8 cellular contexts compared by ENCODE assay signal in the genomic region with DNA sequence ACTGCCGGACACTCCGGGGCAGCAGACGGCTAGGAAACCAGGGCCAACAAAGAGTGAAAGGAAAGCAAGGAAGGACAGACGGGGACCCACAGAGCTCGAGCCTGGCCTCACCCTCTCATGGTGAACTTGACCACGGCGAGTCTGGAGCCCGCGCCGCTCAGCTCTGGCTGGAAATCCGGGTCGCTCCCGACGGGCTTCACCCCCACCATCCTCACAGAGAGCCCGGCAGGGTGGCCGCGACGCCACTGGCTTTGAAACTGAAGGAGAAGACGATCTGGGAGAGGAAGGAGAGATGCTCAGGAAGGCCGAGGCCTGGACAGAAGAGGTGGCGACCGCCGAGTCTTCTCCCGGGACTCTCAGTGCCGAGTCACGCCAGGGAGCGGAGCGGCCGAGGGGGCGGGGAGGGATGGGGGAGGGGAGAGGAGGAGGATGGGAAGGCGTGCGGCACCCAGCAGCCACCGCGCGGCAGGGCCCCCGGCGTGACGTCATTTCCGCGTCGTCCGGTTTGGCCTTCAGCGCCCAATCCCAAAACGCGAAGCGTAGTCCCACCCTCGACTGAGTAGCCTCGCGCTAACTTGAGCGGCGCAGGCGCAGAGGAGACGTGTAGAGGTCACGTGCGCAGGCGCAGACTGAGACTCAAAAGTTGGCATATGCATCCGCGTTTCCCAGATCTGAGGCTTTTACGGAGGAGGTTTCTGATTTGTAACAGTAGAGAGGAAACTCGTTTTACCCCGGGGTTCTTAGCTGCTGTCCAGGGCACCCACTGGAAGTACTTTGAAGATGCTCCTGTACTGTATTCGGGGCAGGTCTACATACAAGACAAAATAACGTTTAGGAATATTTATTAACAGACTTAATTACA. TPM values are rescaled to one million over a fixed set of nuclear protein-coding genes. Genes with fewer than 3 reads are reported as not detected.
A peak's percentile ranks its signal among the peaks of the same experiment; 100 is the strongest.
DNase-seq lines count a peak whose midpoint lies in the region; ATAC-seq, FAIRE-seq and TF ChIP-seq lines count a peak whose summit lies in the region.

A gene (minus strand): TSS at position 361 of the 862 bp plus-strand sequence. CDS start 152 bp downstream, at position 209.

- no peaks in the 10 kb centered on the region for H3K9me3 ChIP-seq in aorta (ENCODE audit: control insufficient read depth, low read length)

- H3K27me3 ChIP-seq in rectal smooth muscle tissue (ENCODE audit: control insufficient read depth, insufficient read depth, low read length) (no peaks in the 10 kb centered on the region), aorta (ENCODE audit: control insufficient read depth in 1 of 2, insufficient read depth in 2 of 2, low read length in 1 of 2) (no peaks in the 10 kb centered on the region)

- peak within 1 kb of the TSS; percentile 65 for H3K4me3 ChIP-seq in astrocyte of the cerebellum (ENCODE audit: low read depth, low read length)
- peak within 1 kb of the TSS; percentile 88 for H3K4me3 ChIP-seq in rectal smooth muscle tissue (ENCODE audit: low read length)
- H3K4me3 ChIP-seq in aorta (ENCODE audit: low read length in 2 of 2), result peak within 1 kb of the TSS; percentile 93 to 98

- H3K27ac ChIP-seq in rectal smooth muscle tissue (ENCODE audit: low read depth, low read length), result peak within 1 kb of the TSS; percentile 90
- H3K27ac ChIP-seq in aorta (ENCODE audit: low read depth in 1 of 2, low read length in 2 of 2), result peak within 1 kb of the TSS; percentile 80 to 90

- DNase-seq in GM18507 (ENCODE audit: extremely low spot score, insufficient read length, low read depth), result peak; percentile 91
- peak; percentile 82 for DNase-seq in NCI-H2029 treated with DMSO at 0.1 percent for 48 hours (lab: John Stamatoyannopoulos, UW)
- peak; percentile 99 for DNase-seq in T-helper 9 cell
- peak; percentile 97 for DNase-seq in astrocyte of the cerebellum (ENCODE audit: low read depth)
- DNase-seq in hepatic stellate cell (ENCODE audit: low spot score), result peak; percentile 93
- DNase-seq in aorta, result peak; percentile 100

- ATAC-seq in HG02981 (IDR thresholded peaks at IDR 0.05; ENCODE audit: unreplicated experiment) (peak; percentile 97), aorta (ENCODE audit: low FRiP score) (peak; percentile 100)

- in situ Hi-C loops in astrocyte of the cerebellum (cut with HindIII; ENCODE audit: low sequenced_read_pairs), result no loop called here

- H3K9ac ChIP-seq in rectal smooth muscle tissue (ENCODE audit: low read length), result peak within 1 kb of the TSS; percentile 82

- WGBS in aorta, 2 donors, result 1% methylated on average over 57 to 63 of the region's 63 CpGs

- TF ChIP-seq CTCF in astrocyte of the cerebellum (IDR thresholded peaks at IDR 0.05; ENCODE audit: low read depth, low read length, missing control alignments), result no peak

- H3K36me3 ChIP-seq in rectal smooth muscle tissue (ENCODE audit: control insufficient read depth, insufficient read depth, low read length) (no peaks in the 10 kb centered on the region), aorta (ENCODE audit: control insufficient read depth in 1 of 2, insufficient read depth in 2 of 2, low read length in 1 of 2) (no peaks in the 10 kb centered on the region)

- intact Hi-C loops in aorta (cut with DNase I), result loop anchor here in 1 of 2 donors (1.0 kb wide), 1 partner anchor 13 kb away; a partner anchor contains a TSS

- FAIRE-seq in GM18507 (lab: Jason Lieb, UNC), result peak; percentile 99

- H3K4me1 ChIP-seq in rectal smooth muscle tissue (ENCODE audit: control insufficient read depth, insufficient read depth, low read length), result peaks cover 10% of the 10 kb centered on the region
- peaks cover 0 to 3% of the 10 kb centered on the region in 2 donors for H3K4me1 ChIP-seq in aorta (ENCODE audit: control insufficient read depth in 1 of 2, insufficient read depth in 2 of 2, low read length in 2 of 2)

RNA-seq across cellular contexts. Expression of the gene that starts here (rescaled TPM):
- 10 to 100 TPM; 44.7 to 49.6 TPM for total RNA-seq in aorta
- polyA plus RNA-seq in aorta, result 10 to 100 TPM; 36.4 to 44.2 TPM

Comparison
In these comparisons a context has a peak if more than half of its experiments do, and no peak if none do; other contexts are left out.
1. Peak in every context shown above with its lines: DNase-seq, ATAC-seq, H3K4me3 ChIP-seq and H3K27ac ChIP-seq.